Comparison of ENCODE assay signal across 8 cellular contexts in the genomic region with DNA sequence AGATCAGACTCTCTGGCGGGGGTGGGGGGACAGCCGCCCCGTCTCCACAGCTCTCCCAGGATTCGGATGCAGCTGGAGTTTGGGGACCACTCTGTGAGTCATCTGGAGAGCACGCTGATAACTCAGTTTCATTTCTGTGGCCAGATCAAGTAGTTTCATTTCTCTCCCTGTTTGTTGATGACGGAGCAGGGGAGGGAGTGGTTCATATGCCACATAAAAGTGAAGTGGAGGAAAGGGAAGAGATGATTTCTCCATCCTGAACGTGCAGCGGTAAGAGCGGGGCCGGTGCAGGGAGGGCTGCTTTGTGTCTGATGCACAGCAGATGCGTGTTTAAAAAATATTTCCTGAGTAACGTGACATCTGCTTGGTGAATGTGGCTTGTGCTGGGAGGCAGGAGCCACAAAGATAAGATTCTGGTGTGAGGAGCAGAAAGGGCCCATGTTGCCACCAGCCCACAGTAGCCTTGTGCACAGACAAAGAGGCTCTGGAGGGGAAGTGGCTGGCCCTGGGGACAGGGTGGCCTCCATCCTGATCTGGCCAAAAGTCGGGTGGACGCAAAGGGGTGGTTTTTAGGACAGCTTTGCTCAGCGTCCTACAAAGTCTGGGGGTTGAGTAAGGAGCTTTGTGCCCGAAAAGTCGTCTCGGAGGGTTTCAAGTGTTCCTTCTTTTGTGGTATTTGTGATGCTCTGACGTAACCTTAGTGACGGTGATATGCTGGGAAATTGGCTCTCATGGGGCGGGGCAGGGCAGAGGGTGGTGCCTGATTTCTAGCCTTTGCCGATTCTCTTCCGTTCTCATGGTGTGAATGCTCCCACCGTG. TPM values are rescaled to one million over a fixed set of nuclear protein-coding genes. Genes with fewer than 3 reads are reported as not detected.
DNase-seq lines count a peak whose midpoint lies in the region; ATAC-seq and TF ChIP-seq lines count a peak whose summit lies in the region.

A gene with protein sequence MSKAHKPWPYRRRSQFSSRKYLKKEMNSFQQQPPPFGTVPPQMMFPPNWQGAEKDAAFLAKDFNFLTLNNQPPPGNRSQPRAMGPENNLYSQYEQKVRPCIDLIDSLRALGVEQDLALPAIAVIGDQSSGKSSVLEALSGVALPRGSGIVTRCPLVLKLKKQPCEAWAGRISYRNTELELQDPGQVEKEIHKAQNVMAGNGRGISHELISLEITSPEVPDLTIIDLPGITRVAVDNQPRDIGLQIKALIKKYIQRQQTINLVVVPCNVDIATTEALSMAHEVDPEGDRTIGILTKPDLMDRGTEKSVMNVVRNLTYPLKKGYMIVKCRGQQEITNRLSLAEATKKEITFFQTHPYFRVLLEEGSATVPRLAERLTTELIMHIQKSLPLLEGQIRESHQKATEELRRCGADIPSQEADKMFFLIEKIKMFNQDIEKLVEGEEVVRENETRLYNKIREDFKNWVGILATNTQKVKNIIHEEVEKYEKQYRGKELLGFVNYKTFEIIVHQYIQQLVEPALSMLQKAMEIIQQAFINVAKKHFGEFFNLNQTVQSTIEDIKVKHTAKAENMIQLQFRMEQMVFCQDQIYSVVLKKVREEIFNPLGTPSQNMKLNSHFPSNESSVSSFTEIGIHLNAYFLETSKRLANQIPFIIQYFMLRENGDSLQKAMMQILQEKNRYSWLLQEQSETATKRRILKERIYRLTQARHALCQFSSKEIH (plus strand): TSS at position 242 of the 819 bp plus-strand sequence. CDS start 14,880 bp downstream, outside the sequence.

- 76% methylated on average over 24 of the region's 24 CpGs for WGBS in hepatocyte (ENCODE audit: low lambda C conversion rate, missing lambda C conversion rate)

- no peak within 1 kb of the TSS for H2AFZ ChIP-seq in hepatocyte

- H3K4me3 Mint-ChIP-seq in activated naive CD4-positive, alpha-beta T cell treated with anti-CD3 and anti-CD28 coated beads, Interleukin-2, amount 50 U/mL, for 24 hours, result peak within 1 kb of the TSS; percentile 93

- H3K27ac Mint-ChIP-seq in activated naive CD4-positive, alpha-beta T cell treated with anti-CD3 and anti-CD28 coated beads, Interleukin-2, amount 50 U/mL, for 24 hours, result peak within 1 kb of the TSS; percentile 99

- H3K4me1 Mint-ChIP-seq in activated naive CD4-positive, alpha-beta T cell treated with anti-CD3 and anti-CD28 coated beads, Interleukin-2, amount 50 U/mL, for 24 hours, result peaks cover 62% of the 10 kb centered on the region

- peaks cover 8% of the 10 kb centered on the region for H3K4me1 ChIP-seq in RWPE2 (ENCODE audit: insufficient read depth, poor library complexity, severe bottlenecking)
- peaks cover 7% of the 10 kb centered on the region for H3K4me1 ChIP-seq in hepatocyte (ENCODE audit: insufficient read depth)

- H3K9me3 ChIP-seq in RWPE2 (ENCODE audit: severe bottlenecking), result no peaks in the 10 kb centered on the region
- H3K9me3 ChIP-seq in hepatocyte (ENCODE audit: low read depth), result no peaks in the 10 kb centered on the region

- H3K4me2 ChIP-seq in hepatocyte, result peak within 1 kb of the TSS; percentile 55

- no peak within 1 kb of the TSS for H3K4me3 ChIP-seq in RWPE2 (ENCODE audit: severe bottlenecking)
- H3K4me3 ChIP-seq in hepatocyte, result no peak within 1 kb of the TSS

- H3K36me3 ChIP-seq in RWPE2 (ENCODE audit: low read depth), result no peaks in the 10 kb centered on the region
- no peaks in the 10 kb centered on the region for H3K36me3 ChIP-seq in hepatocyte (replicated peaks; ENCODE audit: insufficient read depth, low read depth)

- DNase-seq in RWPE2 (ENCODE audit: low spot score), result no peak
- peak; percentile 68 for DNase-seq in hepatocyte (ENCODE audit: low spot score)
- peak; percentile 54 to 55 for DNase-seq in stimulated activated CD4-positive, alpha-beta T cell treated with anti-CD3 and anti-CD28 coated beads, Interleukin-2, amount 100 ng/mL, for 48 hours
- DNase-seq in iPS-NIHi11 (ENCODE audit: low spot score), result no peak
- DNase-seq in NCI-H82 (lab: John Stamatoyannopoulos, UW), result no peak

- peaks cover 5% of the 10 kb centered on the region for H3K36me3 Mint-ChIP-seq in activated naive CD4-positive, alpha-beta T cell treated with anti-CD3 and anti-CD28 coated beads, Interleukin-2, amount 50 U/mL, for 24 hours

- H3K27me3 Mint-ChIP-seq in activated naive CD4-positive, alpha-beta T cell treated with anti-CD3 and anti-CD28 coated beads, Interleukin-2, amount 50 U/mL, for 24 hours, result no peaks in the 10 kb centered on the region

- H3K9me2 ChIP-seq in hepatocyte (replicated peaks; ENCODE audit: insufficient read depth), result no peaks in the 10 kb centered on the region

- ATAC-seq in GM18511 (IDR thresholded peaks at IDR 0.05; ENCODE audit: unreplicated experiment), result peak; percentile 73
- ATAC-seq in HG02973 (IDR thresholded peaks at IDR 0.05; ENCODE audit: unreplicated experiment), result peak; percentile 47
- ATAC-seq in RWPE2 (ENCODE audit: low read depth), result peak; percentile 51

- H3K27ac ChIP-seq in RWPE2 (ENCODE audit: poor library complexity, severe bottlenecking) (no peak within 1 kb of the TSS), hepatocyte (peak within 1 kb of the TSS; percentile 46)

- H3K79me2 ChIP-seq in hepatocyte, result no peaks in the 10 kb centered on the region

- no peaks in the 10 kb centered on the region for H4K20me1 ChIP-seq in hepatocyte (ENCODE audit: insufficient read depth, poor library complexity, severe bottlenecking)

- H3K27me3 ChIP-seq in RWPE2 (ENCODE audit: insufficient read depth, poor library complexity, severe bottlenecking) (no peaks in the 10 kb centered on the region), hepatocyte (no peaks in the 10 kb centered on the region)

- no peaks in the 10 kb centered on the region for H3K9me3 Mint-ChIP-seq in activated naive CD4-positive, alpha-beta T cell treated with anti-CD3 and anti-CD28 coated beads, Interleukin-2, amount 50 U/mL, for 24 hours

- no peak for TF ChIP-seq CTCF in RWPE2 (IDR thresholded peaks at IDR 0.05; ENCODE audit: poor library complexity, severe bottlenecking)
- TF ChIP-seq CTCF in hepatocyte (IDR thresholded peaks at IDR 0.05; ENCODE audit: poor library complexity), result no peak

RNA-seq across cellular contexts. Expression of the gene that starts here (rescaled TPM):
- 1.9 and 2.6 TPM in 2 replicates for total RNA-seq in hepatocyte
- 0.90 and 1.1 TPM in 2 replicates for polyA plus RNA-seq in hepatocyte

Comparison
In these comparisons a context has a peak if more than half of its experiments do, and no peak if none do; other contexts are left out.
1. DNase-seq: peak in hepatocyte (single experiment) and stimulated activated CD4-positive, alpha-beta T cell treated with anti-CD3 and anti-CD28 coated beads, Interleukin-2, amount 100 ng/mL, for 48 hours (2 of 2); none in RWPE2 (single experiment), iPS-NIHi11 (single experiment) and NCI-H82 (single experiment).
2. Peak in every context shown above with its lines, with median percentiles within 50 percentile points of each other: ATAC-seq.